8 cellular contexts compared by ENCODE assay signal in the genomic region with DNA sequence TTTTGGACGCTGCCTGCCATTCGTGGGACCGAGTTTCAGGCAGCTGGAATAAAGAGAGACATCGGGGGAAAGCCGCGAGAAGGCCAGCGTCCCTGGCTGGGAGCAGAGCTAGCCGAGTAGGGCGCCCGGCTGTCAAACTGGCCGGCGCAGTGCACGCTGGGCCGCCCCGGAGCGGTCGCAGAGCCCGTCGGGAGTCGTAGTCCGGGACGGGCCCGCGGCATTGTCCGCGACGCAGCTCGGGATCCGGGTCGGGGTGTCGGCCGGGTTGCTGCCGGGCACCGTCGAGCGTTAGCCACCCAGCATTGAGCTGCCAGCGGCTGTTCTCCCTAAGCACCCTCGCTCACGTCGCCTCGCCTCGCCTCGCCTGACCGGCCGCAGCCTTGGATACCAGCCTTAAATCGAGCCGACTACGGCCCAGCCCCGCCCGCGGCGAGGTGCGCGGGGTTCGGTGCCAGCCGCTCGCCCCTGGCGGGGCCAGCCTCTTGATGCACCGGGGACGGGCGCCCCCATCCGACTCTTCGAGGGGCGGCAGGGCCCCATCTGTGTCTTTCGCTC.
DNase-seq lines count a peak whose midpoint lies in the region; ATAC-seq and TF ChIP-seq lines count a peak whose summit lies in the region.

No MANE protein-coding gene starts in this region.

- DNase-seq in AG09309 (ENCODE audit: low read depth) (peak; percentile 5), NCI-H345 (lab: John Stamatoyannopoulos, UW) (peak; percentile 64), cardiac fibroblast (ENCODE audit: low read depth in 2 of 2) (peak; percentile 59 to 81), kidney glomerular epithelial cell (lab: John Stamatoyannopoulos, UW) (peak; percentile 11)
- peak; percentile 79 for DNase-seq in activated CD4-positive, CD25-positive, alpha-beta regulatory T cell treated with anti-CD3 and anti-CD28 coated beads, Interleukin-2, amount 50 U/mL, for 72 hours
- DNase-seq in stimulated activated CD4-positive, alpha-beta T cell treated with anti-CD3 and anti-CD28 coated beads, Interleukin-12 subunit alpha, Interleukin-12 subunit beta, amount 100 ng/mL, for 4 hours: peak; percentile 79

- H3K4me3 ChIP-seq in AG09309 (ENCODE audit: control insufficient read depth, low read depth, low read length) (peak overlapping the region; percentile 37), cardiac fibroblast (replicated peaks in 1 of 2; ENCODE audit: low read depth in 2 of 2, low read length in 2 of 2) (peak overlapping the region; percentile 46 to 50)

- ATAC-seq in GM18909 (IDR thresholded peaks at IDR 0.05; ENCODE audit: poor library complexity, unreplicated experiment): peak; percentile 80
- ATAC-seq in HG03139 (IDR thresholded peaks at IDR 0.05; ENCODE audit: unreplicated experiment): peak; percentile 75

- TF ChIP-seq CTCF in AG09309 (IDR thresholded peaks at IDR 0.05; ENCODE audit: control insufficient read depth, insufficient read depth, low read depth, low read length, missing control alignments) (peak; percentile 43), cardiac fibroblast (IDR thresholded peaks at IDR 0.05; ENCODE audit: low read depth, low read length) (peak; percentile 5)

Comparison
In these comparisons a context has a peak if more than half of its experiments do, and no peak if none do; other contexts are left out.
1. Peak in every context shown above with its lines: DNase-seq, ATAC-seq and H3K4me3 ChIP-seq.
2. DNase-seq: peak in every context shown above with its lines; median percentile 79 in activated CD4-positive, CD25-positive, alpha-beta regulatory T cell treated with anti-CD3 and anti-CD28 coated beads, Interleukin-2, amount 50 U/mL, for 72 hours; 79 in stimulated activated CD4-positive, alpha-beta T cell treated with anti-CD3 and anti-CD28 coated beads, Interleukin-12 subunit alpha, Interleukin-12 subunit beta, amount 100 ng/mL, for 4 hours; 70 in cardiac fibroblast; 64 in NCI-H345; 11 in kidney glomerular epithelial cell; 5 in AG09309.